ENCODE assay signal across 8 cellular contexts in genomic region chr1:35931424-35932157, GRCh38. TPM values are rescaled to one million over a fixed set of nuclear protein-coding genes. Genes with fewer than 3 reads are reported as not detected.
DNase-seq lines count a peak whose midpoint lies in the region; TF ChIP-seq lines count a peak whose summit lies in the region.

No MANE protein-coding gene starts in this region.

- in situ Hi-C loops in mammary epithelial cell (cut with MboI; ENCODE audit: low sequenced_read_pairs in 2 of 2) = no loop called here

- H3K9ac ChIP-seq in mammary epithelial cell (ENCODE audit: insufficient read depth, low read length) = peak overlapping the region; percentile 80

- H4K20me1 ChIP-seq in mammary epithelial cell (ENCODE audit: insufficient read depth, low read length) = no peaks in the 10 kb centered on the region

- dilution Hi-C loops in mammary epithelial cell (cut with HindIII; ENCODE audit: low sequenced_read_pairs) = no loop called here

- H3K36me3 ChIP-seq in mammary epithelial cell (ENCODE audit: insufficient read depth, low read length) = no peaks in the 10 kb centered on the region
- no peaks in the 10 kb centered on the region for H3K36me3 ChIP-seq in testis (ENCODE audit: low read depth, missing control alignments)

- DNase-seq in DMS 273 (lab: John Stamatoyannopoulos, UW; ENCODE audit: unreplicated experiment) (peak; percentile 74), DMS 273 treated with DMSO at 0.1 percent for 48 hours (lab: John Stamatoyannopoulos, UW) (no peak), HFF-Myc (ENCODE audit: extremely low read depth, low read depth) (no peak), NCI-H510A treated with DMSO at 0.1 percent for 48 hours (lab: John Stamatoyannopoulos, UW) (peak; percentile 92), mammary epithelial cell (no peak), kidney tubule cell (ENCODE audit: low spot score) (peak; percentile 41), testis (peak; percentile 51)
- no peak for DNase-seq in central memory CD4-positive, alpha-beta T cell

- no peak for TF ChIP-seq POLR2A in testis (IDR thresholded peaks at IDR 0.05)

- H3K79me2 ChIP-seq in mammary epithelial cell (ENCODE audit: insufficient read depth, low read length) = peaks cover 54% of the 10 kb centered on the region

- no TSS peak for BruUV-seq in mammary epithelial cell (replicated peaks; lab: Mats Ljungman, UMichigan)

- CTCF ChIA-PET in mammary epithelial cell (lab: Charles Lee; ENCODE audit: low non-redundant PET) = no interaction called here

- H3K4me3 ChIP-seq in HFF-Myc (replicated peaks; ENCODE audit: low read depth, low read length) (peak overlapping the region; percentile 95), mammary epithelial cell (replicated peaks in 1 of 3; ENCODE audit: insufficient read depth in 1 of 3, low read depth in 2 of 3, low read length in 3 of 3) (peak overlapping the region; percentile 73 to 92 (median 80)), testis (peak overlapping the region; percentile 95 to 97)

- H3K27me3 ChIP-seq in mammary epithelial cell (ENCODE audit: insufficient read depth, low read length) (no peaks in the 10 kb centered on the region), testis (no peaks in the 10 kb centered on the region)

- intact Hi-C loops in mammary epithelial cell (cut with micrococcal nuclease) = loop anchor here (2.0 to 5.0 kb wide), 2 partner anchors 101 to 157 kb away; partner anchors contain the start of gene ADPRS
- intact Hi-C loops in testis (cut with DNase I; ENCODE audit: low total_unique reads) = no loop called here

- peak overlapping the region; percentile 91 for H3K4me2 ChIP-seq in mammary epithelial cell (ENCODE audit: insufficient read depth, low read depth, low read length)

- H3K9me3 ChIP-seq in mammary epithelial cell (replicated peaks; ENCODE audit: insufficient read depth, low read length) = no peaks in the 10 kb centered on the region
- H3K9me3 ChIP-seq in testis = no peaks in the 10 kb centered on the region

- peak overlapping the region; percentile 95 for H2AFZ ChIP-seq in mammary epithelial cell (ENCODE audit: low read depth, low read length)

- WGBS in mammary epithelial cell (ENCODE audit: low coverage, missing lambda C conversion rate) = 3% methylated on average over 7 of the region's 30 CpGs
- WGBS in testis, 2 donors = 0 to 1% methylated on average over 26 to 30 of the region's 30 CpGs

- H3K27ac ChIP-seq in mammary epithelial cell (ENCODE audit: insufficient read depth, low read depth, low read length) (peak overlapping the region; percentile 87), testis (peak overlapping the region; percentile 98 to 100)

- peaks cover 15% of the 10 kb centered on the region for H3K4me1 ChIP-seq in mammary epithelial cell (ENCODE audit: insufficient read depth, low read length)
- H3K4me1 ChIP-seq in testis = peaks cover 12% of the 10 kb centered on the region

- TF ChIP-seq CTCF in HFF-Myc (IDR thresholded peaks at IDR 0.05; ENCODE audit: low read depth, low read length, missing control alignments) (no peak), mammary epithelial cell (conservative IDR thresholded peaks at IDR 0.05 in 1 of 2, IDR thresholded peaks at IDR 0.05 in 1 of 2; ENCODE audit: extremely low read depth in 1 of 2, insufficient read depth in 1 of 2, low read depth in 1 of 2, low read length in 2 of 2) (no peak), testis (IDR thresholded peaks at IDR 0.05) (no peak)

RNA-seq across cellular contexts. Expression of gene AGO3, which starts 0.7 kb away (rescaled TPM):
- total RNA-seq in mammary epithelial cell = 10 to 100 TPM; 19.8 to 21.7 TPM
- 12.4 TPM for polyA plus RNA-seq in mammary epithelial cell
- 11.8 TPM for polyA minus RNA-seq in mammary epithelial cell
- total RNA-seq in testis = 10 to 100 TPM; 42.6 to 47.2 TPM
- 22.4 TPM for polyA plus RNA-seq in testis (ENCODE audit: insufficient read depth, low read depth, low replicate concordance)

RNA-seq across cellular contexts. Expression of gene AGO1, which starts 48.6 kb away (rescaled TPM):
- total RNA-seq in mammary epithelial cell (10 to 100 TPM; 20.3 to 21.7 TPM), testis (10 to 100 TPM; 32.3 to 41.9 TPM)
- polyA plus RNA-seq in mammary epithelial cell (12.5 TPM), testis (ENCODE audit: insufficient read depth, low read depth, low replicate concordance) (11.5 TPM)
- polyA minus RNA-seq in mammary epithelial cell = 49.9 TPM

Comparison
In these comparisons a context has a peak if more than half of its experiments do, and no peak if none do; other contexts are left out.
1. DNase-seq: peak in DMS 273 (single experiment), NCI-H510A treated with DMSO at 0.1 percent for 48 hours (single experiment), kidney tubule cell (single experiment) and testis (single experiment); none in DMS 273 treated with DMSO at 0.1 percent for 48 hours (single experiment), HFF-Myc (single experiment), mammary epithelial cell (single experiment) and central memory CD4-positive, alpha-beta T cell (single experiment).
2. Peak in every context shown above with its lines, with median percentiles within 50 percentile points of each other: H3K4me3 ChIP-seq.